8 cellular contexts compared by ENCODE assay signal in the genomic region with DNA sequence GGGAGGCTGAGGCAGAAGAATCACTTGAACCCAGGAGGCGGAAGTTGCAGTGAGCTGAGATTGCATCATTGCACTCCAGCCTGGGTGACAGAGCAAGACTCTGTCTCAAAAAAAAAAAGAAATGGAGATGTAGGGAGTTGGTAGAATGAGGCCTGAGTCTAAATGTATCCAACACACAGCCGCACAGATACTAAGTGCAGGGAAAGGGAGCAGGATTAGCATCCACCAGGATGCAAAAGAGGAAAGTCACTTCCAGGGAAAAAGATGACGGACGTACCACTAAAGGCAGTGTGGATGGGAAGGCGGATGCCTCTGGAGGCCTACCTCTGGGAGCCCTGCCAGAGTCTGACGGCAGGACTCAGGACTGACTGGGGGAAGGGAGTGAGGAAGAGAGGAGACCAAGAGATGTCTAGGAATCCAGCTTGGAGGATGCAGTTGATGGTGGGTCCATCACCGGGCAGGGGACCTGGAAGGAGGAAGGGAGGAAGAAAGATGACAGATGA. TPM values are rescaled to one million over a fixed set of nuclear protein-coding genes. Genes with fewer than 3 reads are reported as not detected.
DNase-seq lines count a peak whose midpoint lies in the region; ATAC-seq, FAIRE-seq and TF ChIP-seq lines count a peak whose summit lies in the region.
"Had no signal": no experiment of that assay in that cellular context is flagged by ENCODE, and none has a peak within 500 bp of the region (broad histone marks: within the 10 kb centered on the region; RNA-seq: fewer than 3 reads in every experiment).

No MANE protein-coding gene starts in this region.

- TF ChIP-seq POLR2A in A549 (IDR thresholded peaks at IDR 0.05; ENCODE audit: low read length): no peak

- TF ChIP-seq CTCF in A549 (IDR thresholded peaks at IDR 0.05) (no peak), bronchial epithelial cell (IDR thresholded peaks at IDR 0.05; ENCODE audit: insufficient read depth, low read length, severe bottlenecking) (no peak)

- WGBS in A549 (ENCODE audit: missing lambda C conversion rate): 76% methylated on average over 7 of the region's 7 CpGs
- 50 to 56% (median 52%) methylated on average over 7 of the region's 7 CpGs for WGBS in small intestine, 3 donors

- H3K4me1 ChIP-seq in A549 (peaks cover 9% of the 10 kb centered on the region), small intestine (ENCODE audit: control insufficient read depth in 2 of 2, insufficient read depth in 1 of 2, low read depth in 1 of 2, low read length in 1 of 2) (no peaks in the 10 kb centered on the region)
- H3K4me1 ChIP-seq: BE2C had no signal

- H3K27me3 ChIP-seq in bronchial epithelial cell (ENCODE audit: control insufficient read depth, insufficient read depth, low read length) (no peaks in the 10 kb centered on the region), small intestine (ENCODE audit: control insufficient read depth in 2 of 2, insufficient read depth in 2 of 2, low read length in 2 of 2) (no peaks in the 10 kb centered on the region)
- H3K27me3 ChIP-seq: BE2C had no signal

- no peak for TF ChIP-seq RAD21 in A549 (conservative IDR thresholded peaks at IDR 0.05 in 1 of 2, IDR thresholded peaks at IDR 0.05 in 1 of 2)

- POLR2A ChIA-PET in A549 (lab: Yijun Ruan, JAX): interaction anchor here (1.2 kb wide), 1 partner anchor 512 kb away, joined by 9 read pairs; no protein-coding TSS in a partner anchor

- peak in 1 of 2 experiments; percentile 42 for DNase-seq in A549 (ENCODE audit: low read depth in 1 of 2, low spot score in 1 of 2)
- DNase-seq in bronchial epithelial cell (ENCODE audit: low read depth): no peak
- no peak for DNase-seq in small intestine
- DNase-seq: activated naive CD4-positive, alpha-beta T cell treated with anti-CD3 and anti-CD28 coated beads for 36 hours; BE2C; stimulated activated CD4-positive, alpha-beta T cell treated with anti-CD3 and anti-CD28 coated beads, Interleukin-4, amount 100 ng/mL, for 24 hours had no signal

- TF ChIP-seq EP300 in A549 (IDR thresholded peaks at IDR 0.05): no peak

- H3K4me2 ChIP-seq in A549: no peak overlapping the region

- FAIRE-seq in A549 (lab: Jason Lieb, UNC) (peak; percentile 36), bronchial epithelial cell (lab: Jason Lieb, UNC) (peak; percentile 88), small intestine (lab: Jason Lieb, UNC) (no peak)
- FAIRE-seq: TTC549 had no signal

- H3K4me3 ChIP-seq in A549 (no peak overlapping the region), bronchial epithelial cell (ENCODE audit: low read depth, low read length) (no peak overlapping the region), small intestine (ENCODE audit: low read depth in 1 of 2, low read length in 2 of 2) (no peak overlapping the region)

- peaks cover 12% of the 10 kb centered on the region for H3K36me3 ChIP-seq in bronchial epithelial cell (ENCODE audit: control insufficient read depth, insufficient read depth, low read length)
- peaks cover 0 to 3% of the 10 kb centered on the region in 2 donors for H3K36me3 ChIP-seq in small intestine (ENCODE audit: control insufficient read depth in 2 of 2, insufficient read depth in 2 of 2, low read length in 2 of 2)
- H3K36me3 ChIP-seq: BE2C had no signal

- no peak overlapping the region for H3K27ac ChIP-seq in A549
- H3K27ac ChIP-seq in small intestine (ENCODE audit: low read depth in 1 of 2, low read length in 1 of 2): no peak overlapping the region

- CTCF ChIA-PET in A549 (lab: Yijun Ruan, JAX): interaction anchor here (0.9 to 9.9 kb wide), 5 partner anchors 10 to 478 kb away, joined by 3 to 172 read pairs (median 8); no protein-coding TSS in a partner anchor

- ATAC-seq in A549 (peak; percentile 7 to 38; a peak in 3 of 6 replicates), HG03520 (IDR thresholded peaks at IDR 0.05; ENCODE audit: unreplicated experiment) (no peak)

- no peaks in the 10 kb centered on the region for H3K9me3 ChIP-seq in A549
- H3K9me3 ChIP-seq in small intestine (ENCODE audit: control insufficient read depth, low read depth): no peaks in the 10 kb centered on the region
- H3K9me3 ChIP-seq: BE2C had no signal

TF ChIP-seq in A549, 52 proteins besides CTCF, POLR2A, EP300 and RAD21:
- TF ChIP-seq RNF2 (IDR thresholded peaks at IDR 0.05; ENCODE audit: borderline replicate concordance, low read depth): no peak
- peak in 1 of 2 experiments; percentile 24; a peak in 1 of 4 replicates for TF ChIP-seq CEBPB (IDR thresholded peaks at IDR 0.05)
- TF ChIP-seq, protein P1, sequence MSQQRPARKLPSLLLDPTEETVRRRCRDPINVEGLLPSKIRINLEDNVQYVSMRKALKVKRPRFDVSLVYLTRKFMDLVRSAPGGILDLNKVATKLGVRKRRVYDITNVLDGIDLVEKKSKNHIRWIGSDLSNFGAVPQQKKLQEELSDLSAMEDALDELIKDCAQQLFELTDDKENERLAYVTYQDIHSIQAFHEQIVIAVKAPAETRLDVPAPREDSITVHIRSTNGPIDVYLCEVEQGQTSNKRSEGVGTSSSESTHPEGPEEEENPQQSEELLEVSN (IDR thresholded peaks at IDR 0.05; ENCODE audit: borderline replicate concordance, low read depth): no peak
- TF ChIP-seq SMC3 (IDR thresholded peaks at IDR 0.05): no peak
- TF ChIP-seq MAX (IDR thresholded peaks at IDR 0.05): no peak
- no peak for TF ChIP-seq CHD2 (IDR thresholded peaks at IDR 0.05; ENCODE audit: low read length, partially characterized antibody)

RNA-seq across cellular contexts. Expression of gene FAM98C, which starts 6.8 kb away (rescaled TPM):
- polyA plus RNA-seq in A549 (2011; rRNA removed): 12.8 and 13.8 TPM in 2 replicates
- polyA plus RNA-seq in A549 (2012; cell fraction: cytosol; rRNA removed): 36.5 and 42.2 TPM in 2 replicates
- polyA plus RNA-seq in A549 (2012; cell fraction: nucleus; rRNA removed): 70.9 and 89.2 TPM in 2 replicates
- 19.5 to 20.4 TPM (median 20.1 TPM) in 3 replicates for polyA plus RNA-seq in A549 (2017; fragmentation: RNase III; extraction: RNeasy Plus Mini Kit Qiagen cat#74134 plus additional on column Dnase treatment)
- polyA minus RNA-seq in A549 (2011; rRNA and poly(A)+ RNA removed): 7.9 and 13.8 TPM in 2 replicates
- total RNA-seq in bronchial epithelial cell: 15.0 and 15.6 TPM in 2 replicates
- 10 to 100 TPM; 23.6 to 47.2 (median 46.5) TPM for polyA plus RNA-seq in small intestine

RNA-seq across cellular contexts. Expression of gene RASGRP4, which starts 16.3 kb away (rescaled TPM):
- polyA plus RNA-seq in A549 (2011; rRNA removed): 0.13 and 0.22 TPM in 2 replicates
- 0.13 and 0.18 TPM in 2 replicates for polyA plus RNA-seq in A549 (2012; cell fraction: cytosol; rRNA removed)
- 0.04 and 0.10 TPM in 2 replicates for polyA plus RNA-seq in A549 (2012; cell fraction: nucleus; rRNA removed)
- 0.09 to 0.30 TPM (median 0.18 TPM) in 3 replicates for polyA plus RNA-seq in A549 (2017; fragmentation: RNase III; extraction: RNeasy Plus Mini Kit Qiagen cat#74134 plus additional on column Dnase treatment)
- 0.12 TPM in 1 of 2 replicates, not detected in the other for polyA minus RNA-seq in A549 (2011; rRNA and poly(A)+ RNA removed)
- total RNA-seq in bronchial epithelial cell: not detected in 2 replicates
- under 1 TPM; 0.22 to 0.87 (median 0.81) TPM for polyA plus RNA-seq in small intestine

RNA-seq across cellular contexts. Expression of gene SPRED3, which starts 21.2 kb away (rescaled TPM):
- polyA plus RNA-seq in A549 (2011; rRNA removed): 3.0 and 3.5 TPM in 2 replicates
- polyA plus RNA-seq in A549 (2012; cell fraction: cytosol; rRNA removed): 2.3 and 2.6 TPM in 2 replicates
- polyA plus RNA-seq in A549 (2012; cell fraction: nucleus; rRNA removed): 11.1 and 12.9 TPM in 2 replicates
- 2.6 to 3.6 TPM (median 2.8 TPM) in 3 replicates for polyA plus RNA-seq in A549 (2017; fragmentation: RNase III; extraction: RNeasy Plus Mini Kit Qiagen cat#74134 plus additional on column Dnase treatment)
- 4.0 and 8.1 TPM in 2 replicates for polyA minus RNA-seq in A549 (2011; rRNA and poly(A)+ RNA removed)
- total RNA-seq in bronchial epithelial cell: 0.13 and 0.26 TPM in 2 replicates
- polyA plus RNA-seq in small intestine: 1 to 10 TPM in 2 of 3 donors, under 1 TPM in 1; 0.85 to 2.7 (median 2.5) TPM

RNA-seq across cellular contexts. Expression of gene GGN, which starts 21.8 kb away (rescaled TPM):
- polyA plus RNA-seq in A549 (2011; rRNA removed): not detected in 2 replicates
- 0.08 and 0.22 TPM in 2 replicates for polyA plus RNA-seq in A549 (2012; cell fraction: cytosol; rRNA removed)
- polyA plus RNA-seq in A549 (2012; cell fraction: nucleus; rRNA removed): 0.11 and 0.23 TPM in 2 replicates
- polyA plus RNA-seq in A549 (2017; fragmentation: RNase III; extraction: RNeasy Plus Mini Kit Qiagen cat#74134 plus additional on column Dnase treatment): 0.33 to 0.66 TPM (median 0.46 TPM) in 3 replicates
- not detected in 2 replicates for polyA minus RNA-seq in A549 (2011; rRNA and poly(A)+ RNA removed)
- total RNA-seq in bronchial epithelial cell: under 0.01 and 0.13 TPM in 2 replicates
- polyA plus RNA-seq in small intestine: 10 to 100 TPM in 2 of 3 donors, 1 to 10 TPM in 1; 1.7 to 16.1 (median 14.6) TPM

RNA-seq across cellular contexts. Expression of gene RYR1, which starts 23.8 kb away (rescaled TPM):
- polyA plus RNA-seq in A549 (2011; rRNA removed): 0.87 and 1.4 TPM in 2 replicates
- 1.2 and 1.7 TPM in 2 replicates for polyA plus RNA-seq in A549 (2012; cell fraction: cytosol; rRNA removed)
- 0.38 and 1.1 TPM in 2 replicates for polyA plus RNA-seq in A549 (2012; cell fraction: nucleus; rRNA removed)
- 3.1 to 4.5 TPM (median 3.7 TPM) in 3 replicates for polyA plus RNA-seq in A549 (2017; fragmentation: RNase III; extraction: RNeasy Plus Mini Kit Qiagen cat#74134 plus additional on column Dnase treatment)
- 1.2 and 1.5 TPM in 2 replicates for polyA minus RNA-seq in A549 (2011; rRNA and poly(A)+ RNA removed)
- total RNA-seq in bronchial epithelial cell: 4.5 and 7.4 TPM in 2 replicates
- under 1 TPM in 1 of 3 donors, not detected in 2; 0.81 TPM for polyA plus RNA-seq in small intestine
